Comparison of ENCODE assay signal across 1 cellular context in the genomic region with DNA sequence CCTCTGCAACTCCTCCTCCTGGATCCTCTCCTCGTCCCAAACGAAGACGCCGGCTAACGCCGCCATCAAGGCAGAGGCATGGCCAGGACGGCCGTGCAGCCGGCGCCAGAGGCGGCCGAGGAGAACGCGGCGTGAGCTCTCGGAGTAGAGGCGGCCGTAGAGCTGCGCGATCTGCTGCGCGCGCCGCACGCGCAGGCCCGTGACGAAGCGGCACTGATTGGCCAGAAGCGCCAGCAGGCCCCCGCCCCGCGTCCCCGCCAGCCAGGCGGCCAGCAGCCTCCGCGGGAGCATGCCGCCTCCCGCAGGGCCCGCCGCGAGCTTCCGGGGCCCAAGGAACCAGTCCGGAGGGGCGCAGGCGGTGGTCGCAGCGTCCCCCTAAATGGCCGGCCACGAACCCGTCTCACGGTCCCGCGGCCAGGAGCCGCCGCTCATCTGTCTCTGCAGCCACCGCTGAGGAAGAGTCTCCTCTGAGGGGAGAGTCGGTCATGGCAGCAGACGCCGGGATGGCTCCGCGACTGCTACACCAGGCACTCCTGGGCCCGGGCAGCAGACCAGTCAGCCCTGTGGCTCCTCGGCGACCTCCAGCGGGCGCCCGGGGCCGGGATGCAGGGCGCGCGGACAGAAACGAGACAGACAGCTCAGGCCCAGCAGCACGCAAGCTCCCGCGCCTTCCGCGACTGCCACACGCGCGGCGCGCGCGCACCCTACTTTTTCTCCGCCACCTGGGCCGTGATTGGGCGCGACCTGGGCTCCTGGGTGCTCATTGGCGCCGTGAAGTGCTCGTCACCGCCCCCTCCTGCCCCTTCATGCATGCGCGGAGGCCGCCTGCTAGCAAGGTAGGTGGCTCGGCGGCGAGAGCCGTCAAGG.
A peak's percentile ranks its signal among the peaks of the same experiment; 100 is the strongest.
TF ChIP-seq lines count a peak whose summit lies in the region.

A gene with protein sequence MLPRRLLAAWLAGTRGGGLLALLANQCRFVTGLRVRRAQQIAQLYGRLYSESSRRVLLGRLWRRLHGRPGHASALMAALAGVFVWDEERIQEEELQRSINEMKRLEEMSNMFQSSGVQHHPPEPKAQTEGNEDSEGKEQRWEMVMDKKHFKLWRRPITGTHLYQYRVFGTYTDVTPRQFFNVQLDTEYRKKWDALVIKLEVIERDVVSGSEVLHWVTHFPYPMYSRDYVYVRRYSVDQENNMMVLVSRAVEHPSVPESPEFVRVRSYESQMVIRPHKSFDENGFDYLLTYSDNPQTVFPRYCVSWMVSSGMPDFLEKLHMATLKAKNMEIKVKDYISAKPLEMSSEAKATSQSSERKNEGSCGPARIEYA (minus strand): TSS at position 684 of the 867 bp plus-strand sequence. CDS start 393 bp downstream, at position 291.

TF ChIP-seq in K562, 482 proteins besides CTCF, POLR2A, EP300 and RAD21 (continued from another document and continues in another):
- TF ChIP-seq, protein P1, sequence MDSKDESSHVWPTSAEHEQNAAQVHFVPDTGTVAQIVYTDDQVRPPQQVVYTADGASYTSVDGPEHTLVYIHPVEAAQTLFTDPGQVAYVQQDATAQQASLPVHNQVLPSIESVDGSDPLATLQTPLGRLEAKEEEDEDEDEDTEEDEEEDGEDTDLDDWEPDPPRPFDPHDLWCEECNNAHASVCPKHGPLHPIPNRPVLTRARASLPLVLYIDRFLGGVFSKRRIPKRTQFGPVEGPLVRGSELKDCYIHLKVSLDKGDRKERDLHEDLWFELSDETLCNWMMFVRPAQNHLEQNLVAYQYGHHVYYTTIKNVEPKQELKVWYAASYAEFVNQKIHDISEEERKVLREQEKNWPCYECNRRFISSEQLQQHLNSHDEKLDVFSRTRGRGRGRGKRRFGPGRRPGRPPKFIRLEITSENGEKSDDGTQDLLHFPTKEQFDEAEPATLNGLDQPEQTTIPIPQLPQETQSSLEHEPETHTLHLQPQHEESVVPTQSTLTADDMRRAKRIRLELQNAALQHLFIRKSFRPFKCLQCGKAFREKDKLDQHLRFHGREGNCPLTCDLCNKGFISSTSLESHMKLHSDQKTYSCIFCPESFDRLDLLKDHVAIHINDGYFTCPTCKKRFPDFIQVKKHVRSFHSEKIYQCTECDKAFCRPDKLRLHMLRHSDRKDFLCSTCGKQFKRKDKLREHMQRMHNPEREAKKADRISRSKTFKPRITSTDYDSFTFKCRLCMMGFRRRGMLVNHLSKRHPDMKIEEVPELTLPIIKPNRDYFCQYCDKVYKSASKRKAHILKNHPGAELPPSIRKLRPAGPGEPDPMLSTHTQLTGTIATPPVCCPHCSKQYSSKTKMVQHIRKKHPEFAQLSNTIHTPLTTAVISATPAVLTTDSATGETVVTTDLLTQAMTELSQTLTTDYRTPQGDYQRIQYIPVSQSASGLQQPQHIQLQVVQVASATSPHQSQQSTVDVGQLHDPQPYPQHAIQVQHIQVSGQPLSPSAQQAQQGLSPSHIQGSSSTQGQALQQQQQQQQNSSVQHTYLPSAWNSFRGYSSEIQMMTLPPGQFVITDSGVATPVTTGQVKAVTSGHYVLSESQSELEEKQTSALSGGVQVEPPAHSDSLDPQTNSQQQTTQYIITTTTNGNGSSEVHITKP (IDR thresholded peaks at IDR 0.05; ENCODE audit: partially characterized antibody), result no peak
- TF ChIP-seq CEBPB (tag; IDR thresholded peaks at IDR 0.05) (no peak), MAZ (CRISPR knock-in tag; conservative IDR thresholded peaks at IDR 0.05 in 1 of 2, IDR thresholded peaks at IDR 0.05 in 1 of 2) (peak; percentile 69 to 85; a peak in 3 of 4 replicates), ZNF830 (CRISPR knock-in tag; IDR thresholded peaks at IDR 0.05) (no peak), SRF (CRISPR knock-in tag; IDR thresholded peaks at IDR 0.05) (no peak; a peak in 1 of 4 replicates), ZNF695 (CRISPR knock-in tag; IDR thresholded peaks at IDR 0.05) (no peak), SRSF1 (IDR thresholded peaks at IDR 0.05; ENCODE audit: low read depth, low read length) (0 out of 2 replicates have a peak, but pooled peaks have one; percentile 40), ZSCAN32 (CRISPR knock-in tag; IDR thresholded peaks at IDR 0.05) (no peak), NRF1 (conservative IDR thresholded peaks at IDR 0.05 in 1 of 2, IDR thresholded peaks at IDR 0.05 in 1 of 2) (peak; percentile 95), BDP1 (IDR thresholded peaks at IDR 0.05; ENCODE audit: insufficient read depth, insufficient read length) (no peak), YY1 (IDR thresholded peaks at IDR 0.05; ENCODE audit: borderline replicate concordance in 1 of 3, control insufficient read depth in 1 of 3, extremely low read depth in 1 of 3, insufficient read depth in 3 of 3, insufficient read length in 1 of 3, insufficient replicate concordance in 2 of 3, low read depth in 1 of 3, low read length in 2 of 3) (peak in 2 of 3 experiments; percentile 36 to 48), SIN3B (IDR thresholded peaks at IDR 0.05; ENCODE audit: low read depth) (no peak), XRCC5 (IDR thresholded peaks at IDR 0.05; ENCODE audit: low read depth, low read length) (no peak), CHD4 (IDR thresholded peaks at IDR 0.05; ENCODE audit: insufficient read depth, insufficient replicate concordance, low read depth, low read length, poor library complexity, severe bottlenecking) (no peak), SNRNP70 (optimal IDR thresholded peaks at IDR 0.05; ENCODE audit: low read depth, low read length) (no peak), THRAP3 (IDR thresholded peaks at IDR 0.05; ENCODE audit: borderline replicate concordance) (no peak), SMARCB1 (IDR thresholded peaks at IDR 0.05; ENCODE audit: insufficient read length, low read depth) (no peak), ILF3 (IDR thresholded peaks at IDR 0.05; ENCODE audit: borderline replicate concordance) (no peak), ERF (CRISPR knock-in tag; IDR thresholded peaks at IDR 0.05) (peak; percentile 72; the same call in 1 of the 2 replicates), TAL1 (IDR thresholded peaks at IDR 0.05) (no peak), TCF7 (IDR thresholded peaks at IDR 0.05; ENCODE audit: borderline replicate concordance) (peak; percentile 24; the same call in 1 of the 2 replicates), BRD4 (IDR thresholded peaks at IDR 0.05) (0 out of 2 replicates have a peak, but pooled peaks have one; percentile 28), LCOR (CRISPR knock-in tag; IDR thresholded peaks at IDR 0.05) (no peak; the same call in none of the 2 replicates), ZNF77 (CRISPR knock-in tag; IDR thresholded peaks at IDR 0.05) (no peak), ZC3H4 (CRISPR knock-in tag; IDR thresholded peaks at IDR 0.05; ENCODE audit: borderline replicate concordance) (no peak), MTF1 (CRISPR knock-in tag; IDR thresholded peaks at IDR 0.05; ENCODE audit: borderline replicate concordance) (no peak), FOXJ2 (tag; IDR thresholded peaks at IDR 0.05) (no peak), PTTG1 (tag; IDR thresholded peaks at IDR 0.05; ENCODE audit: low read depth) (no peak), RBM22 (IDR thresholded peaks at IDR 0.05; ENCODE audit: low read depth, low read length, poor library complexity, severe bottlenecking) (peak; percentile 72), BRCA1 (IDR thresholded peaks at IDR 0.05) (no peak), BRCA1 (CRISPR knock-in tag; IDR thresholded peaks at IDR 0.05) (no peak), TCFL5 (CRISPR knock-in tag; conservative IDR thresholded peaks at IDR 0.05) (no peak), FOXP1 (CRISPR knock-in tag; IDR thresholded peaks at IDR 0.05) (no peak; the same call in none of the 2 replicates), ZC3H8 (IDR thresholded peaks at IDR 0.05) (no peak), CBX1 (IDR thresholded peaks at IDR 0.05; ENCODE audit: low read depth) (peak; percentile 61; the same call in 1 of the 2 replicates), PHF8 (IDR thresholded peaks at IDR 0.05; ENCODE audit: borderline replicate concordance, low read length) (peak; percentile 85), EWSR1 (IDR thresholded peaks at IDR 0.05; ENCODE audit: borderline replicate concordance, low read depth, partially characterized antibody) (no peak), FOXA1 (IDR thresholded peaks at IDR 0.05; ENCODE audit: borderline replicate concordance) (no peak), KDM1A (IDR thresholded peaks at IDR 0.05) (no peak)
- TF ChIP-seq, protein P2, sequence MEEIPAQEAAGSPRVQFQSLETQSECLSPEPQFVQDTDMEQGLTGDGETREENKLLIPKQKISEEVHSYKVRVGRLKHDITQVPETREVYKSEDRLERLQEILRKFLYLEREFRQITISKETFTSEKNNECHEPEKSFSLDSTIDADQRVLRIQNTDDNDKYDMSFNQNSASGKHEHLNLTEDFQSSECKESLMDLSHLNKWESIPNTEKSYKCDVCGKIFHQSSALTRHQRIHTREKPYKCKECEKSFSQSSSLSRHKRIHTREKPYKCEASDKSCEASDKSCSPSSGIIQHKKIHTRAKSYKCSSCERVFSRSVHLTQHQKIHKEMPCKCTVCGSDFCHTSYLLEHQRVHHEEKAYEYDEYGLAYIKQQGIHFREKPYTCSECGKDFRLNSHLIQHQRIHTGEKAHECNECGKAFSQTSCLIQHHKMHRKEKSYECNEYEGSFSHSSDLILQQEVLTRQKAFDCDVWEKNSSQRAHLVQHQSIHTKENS (CRISPR knock-in tag; IDR thresholded peaks at IDR 0.05), result no peak
- TF ChIP-seq, protein P3, sequence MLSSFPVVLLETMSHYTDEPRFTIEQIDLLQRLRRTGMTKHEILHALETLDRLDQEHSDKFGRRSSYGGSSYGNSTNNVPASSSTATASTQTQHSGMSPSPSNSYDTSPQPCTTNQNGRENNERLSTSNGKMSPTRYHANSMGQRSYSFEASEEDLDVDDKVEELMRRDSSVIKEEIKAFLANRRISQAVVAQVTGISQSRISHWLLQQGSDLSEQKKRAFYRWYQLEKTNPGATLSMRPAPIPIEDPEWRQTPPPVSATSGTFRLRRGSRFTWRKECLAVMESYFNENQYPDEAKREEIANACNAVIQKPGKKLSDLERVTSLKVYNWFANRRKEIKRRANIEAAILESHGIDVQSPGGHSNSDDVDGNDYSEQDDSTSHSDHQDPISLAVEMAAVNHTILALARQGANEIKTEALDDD (IDR thresholded peaks at IDR 0.05), result no peak
- TF ChIP-seq, protein P4, sequence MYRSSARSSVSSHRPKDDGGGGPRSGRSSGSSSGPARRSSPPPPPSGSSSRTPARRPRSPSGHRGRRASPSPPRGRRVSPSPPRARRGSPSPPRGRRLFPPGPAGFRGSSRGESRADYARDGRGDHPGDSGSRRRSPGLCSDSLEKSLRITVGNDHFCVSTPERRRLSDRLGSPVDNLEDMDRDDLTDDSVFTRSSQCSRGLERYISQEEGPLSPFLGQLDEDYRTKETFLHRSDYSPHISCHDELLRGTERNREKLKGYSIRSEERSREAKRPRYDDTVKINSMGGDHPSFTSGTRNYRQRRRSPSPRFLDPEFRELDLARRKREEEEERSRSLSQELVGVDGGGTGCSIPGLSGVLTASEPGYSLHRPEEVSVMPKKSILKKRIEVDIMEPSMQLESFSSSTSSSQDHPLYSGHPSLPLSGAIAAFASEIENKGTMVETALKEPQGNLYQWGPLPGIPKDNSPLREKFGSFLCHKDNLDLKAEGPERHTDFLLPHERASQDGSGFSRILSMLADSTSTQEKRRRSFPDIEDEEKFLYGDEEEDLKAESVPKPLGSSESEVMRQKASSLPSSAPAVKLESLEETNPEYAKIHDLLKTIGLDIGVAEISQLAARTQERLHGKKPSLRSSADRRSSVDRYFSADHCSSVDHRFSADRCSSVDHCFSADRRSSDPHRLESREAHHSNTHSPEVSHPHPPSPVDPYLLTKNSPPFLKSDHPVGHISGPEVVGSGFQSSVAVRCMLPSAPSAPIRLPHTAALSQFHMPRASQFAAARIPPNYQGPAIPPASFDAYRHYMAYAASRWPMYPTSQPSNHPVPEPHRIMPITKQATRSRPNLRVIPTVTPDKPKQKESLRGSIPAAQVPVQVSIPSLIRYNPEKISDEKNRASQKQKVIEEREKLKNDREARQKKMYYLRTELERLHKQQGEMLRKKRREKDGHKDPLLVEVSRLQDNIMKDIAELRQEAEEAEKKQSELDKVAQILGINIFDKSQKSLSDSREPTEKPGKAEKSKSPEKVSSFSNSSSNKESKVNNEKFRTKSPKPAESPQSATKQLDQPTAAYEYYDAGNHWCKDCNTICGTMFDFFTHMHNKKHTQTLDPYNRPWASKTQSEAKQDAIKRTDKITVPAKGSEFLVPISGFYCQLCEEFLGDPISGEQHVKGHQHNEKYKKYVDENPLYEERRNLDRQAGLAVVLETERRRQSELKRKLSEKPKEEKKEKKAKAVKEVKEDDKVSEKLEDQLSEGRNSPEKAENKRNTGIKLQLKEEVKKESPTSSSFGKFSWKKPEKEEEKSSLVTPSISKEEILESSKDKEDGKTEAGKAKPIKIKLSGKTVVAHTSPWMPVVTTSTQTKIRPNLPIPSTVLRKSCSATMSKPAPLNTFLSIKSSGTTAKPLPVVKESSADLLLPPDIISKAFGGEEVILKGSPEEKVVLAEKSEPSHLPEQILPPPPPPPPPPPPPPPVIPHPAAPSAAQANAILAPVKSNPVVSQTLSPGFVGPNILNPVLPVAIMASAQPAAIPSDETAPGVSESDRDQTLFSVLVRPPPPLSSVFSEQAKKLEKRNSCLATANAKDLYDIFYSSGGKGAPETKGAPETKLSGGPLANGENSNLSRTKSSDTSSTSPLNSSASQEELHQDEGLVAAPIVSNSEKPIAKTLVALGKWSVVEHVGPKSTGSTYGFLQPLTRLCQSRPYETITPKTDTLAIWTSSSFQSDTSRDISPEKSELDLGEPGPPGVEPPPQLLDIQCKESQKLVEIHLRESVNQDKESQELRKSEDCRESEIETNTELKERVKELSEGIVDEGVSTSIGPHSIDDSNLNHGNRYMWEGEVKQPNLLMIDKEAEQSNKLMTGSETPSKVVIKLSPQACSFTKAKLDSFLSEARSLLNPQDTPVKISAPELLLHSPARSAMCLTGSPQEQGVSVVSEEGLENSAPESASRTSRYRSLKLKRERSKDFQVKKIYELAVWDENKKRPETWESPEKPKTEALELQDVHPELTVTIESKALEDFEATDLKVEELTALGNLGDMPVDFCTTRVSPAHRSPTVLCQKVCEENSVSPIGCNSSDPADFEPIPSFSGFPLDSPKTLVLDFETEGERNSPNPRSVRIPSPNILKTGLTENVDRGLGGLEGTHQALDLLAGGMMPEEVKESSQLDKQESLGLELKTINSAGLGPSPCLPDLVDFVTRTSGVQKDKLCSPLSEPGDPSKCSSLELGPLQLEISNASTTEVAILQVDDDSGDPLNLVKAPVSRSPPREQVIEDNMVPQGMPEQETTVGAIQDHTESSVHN (IDR thresholded peaks at IDR 0.05; ENCODE audit: borderline replicate concordance in 1 of 2, low read depth in 1 of 2), result no peak
- TF ChIP-seq, protein P5, sequence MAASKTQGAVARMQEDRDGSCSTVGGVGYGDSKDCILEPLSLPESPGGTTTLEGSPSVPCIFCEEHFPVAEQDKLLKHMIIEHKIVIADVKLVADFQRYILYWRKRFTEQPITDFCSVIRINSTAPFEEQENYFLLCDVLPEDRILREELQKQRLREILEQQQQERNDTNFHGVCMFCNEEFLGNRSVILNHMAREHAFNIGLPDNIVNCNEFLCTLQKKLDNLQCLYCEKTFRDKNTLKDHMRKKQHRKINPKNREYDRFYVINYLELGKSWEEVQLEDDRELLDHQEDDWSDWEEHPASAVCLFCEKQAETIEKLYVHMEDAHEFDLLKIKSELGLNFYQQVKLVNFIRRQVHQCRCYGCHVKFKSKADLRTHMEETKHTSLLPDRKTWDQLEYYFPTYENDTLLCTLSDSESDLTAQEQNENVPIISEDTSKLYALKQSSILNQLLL (CRISPR knock-in tag; IDR thresholded peaks at IDR 0.05; ENCODE audit: borderline replicate concordance), result no peak
- TF ChIP-seq, protein P6, sequence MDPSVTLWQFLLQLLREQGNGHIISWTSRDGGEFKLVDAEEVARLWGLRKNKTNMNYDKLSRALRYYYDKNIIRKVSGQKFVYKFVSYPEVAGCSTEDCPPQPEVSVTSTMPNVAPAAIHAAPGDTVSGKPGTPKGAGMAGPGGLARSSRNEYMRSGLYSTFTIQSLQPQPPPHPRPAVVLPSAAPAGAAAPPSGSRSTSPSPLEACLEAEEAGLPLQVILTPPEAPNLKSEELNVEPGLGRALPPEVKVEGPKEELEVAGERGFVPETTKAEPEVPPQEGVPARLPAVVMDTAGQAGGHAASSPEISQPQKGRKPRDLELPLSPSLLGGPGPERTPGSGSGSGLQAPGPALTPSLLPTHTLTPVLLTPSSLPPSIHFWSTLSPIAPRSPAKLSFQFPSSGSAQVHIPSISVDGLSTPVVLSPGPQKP (CRISPR knock-in tag; IDR thresholded peaks at IDR 0.05), result no peak
